9 cellular contexts compared by ENCODE assay signal in genomic region chr9:98075332-98075805, GRCh38. TPM values are rescaled to one million over a fixed set of nuclear protein-coding genes. Genes with fewer than 3 reads are reported as not detected.
DNase-seq lines count a peak whose midpoint lies in the region; ATAC-seq, FAIRE-seq and TF ChIP-seq lines count a peak whose summit lies in the region.
"Had no signal": no experiment of that assay in that cellular context is flagged by ENCODE, and none has a peak within 500 bp of the region (broad histone marks: within the 10 kb centered on the region; RNA-seq: fewer than 3 reads in every experiment).

No MANE protein-coding gene starts in this region.

- peaks cover 6% of the 10 kb centered on the region for H3K4me1 Mint-ChIP-seq in astrocyte (ENCODE audit: low read depth, unreplicated experiment)

- no peak overlapping the region for H3K9ac ChIP-seq in HCT116 (ENCODE audit: low read length)
- H3K9ac ChIP-seq in astrocyte (ENCODE audit: low read length): peak overlapping the region; percentile 37

- H4K20me1 ChIP-seq in HCT116 (ENCODE audit: insufficient read depth) (no peaks in the 10 kb centered on the region), astrocyte (ENCODE audit: insufficient read depth, low read length) (peaks cover 31% of the 10 kb centered on the region)

- H2AFZ ChIP-seq in HCT116 (ENCODE audit: low read depth, low read length, poor library complexity, severe bottlenecking): no peak overlapping the region
- H2AFZ ChIP-seq in astrocyte (ENCODE audit: low read depth, low read length): no peak overlapping the region

- FAIRE-seq in astrocyte (lab: Jason Lieb, UNC): no peak
- no peak for FAIRE-seq in frontal cortex (lab: Jason Lieb, UNC)

- intact Hi-C loops in A673 (cut with micrococcal nuclease; ENCODE audit: unreplicated experiment) (loop anchor here (5.0 to 10.0 kb wide), 2 partner anchors 132 to 699 kb away; no protein-coding TSS in a partner anchor), HCT116 (cut with micrococcal nuclease) (loop anchor here (10.0 kb wide), 2 partner anchors 139 to 699 kb away; no protein-coding TSS in a partner anchor), right lobe of liver (cut with DNase I) (loop anchor here (10.0 kb wide), 2 partner anchors 149 to 179 kb away; partner anchors contain the start of gene TBC1D2 (in 1 of the 2))

- H3K9me2 ChIP-seq in HCT116 (ENCODE audit: insufficient read depth): no peaks in the 10 kb centered on the region

- 9% methylated on average over 6 of the region's 6 CpGs for WGBS in right lobe of liver (ENCODE audit: insufficient coverage, low coverage, low lambda C conversion rate, missing lambda C conversion rate)

- H3K27ac Mint-ChIP-seq in astrocyte (ENCODE audit: unreplicated experiment): no peak overlapping the region

- ATAC-seq in HCT116: peak; percentile 74
- peak; percentile 64 to 81 (median 74) for ATAC-seq in right lobe of liver
- no peak for ATAC-seq in HG03025 (IDR thresholded peaks at IDR 0.05; ENCODE audit: low FRiP score, unreplicated experiment)
- ATAC-seq in HG02870 (IDR thresholded peaks at IDR 0.05; ENCODE audit: unreplicated experiment): no peak

- peaks cover 9% of the 10 kb centered on the region for H3K4me1 ChIP-seq in A673 (ENCODE audit: insufficient read depth, low read length, poor library complexity, severe bottlenecking)
- peaks cover 0 to 18% of the 10 kb centered on the region in 2 experiments; a peak in 3 of 4 replicates for H3K4me1 ChIP-seq in HCT116 (ENCODE audit: control insufficient read depth in 1 of 2, insufficient read depth in 2 of 2, low read length in 2 of 2)
- no peaks in the 10 kb centered on the region for H3K4me1 ChIP-seq in astrocyte (ENCODE audit: insufficient read depth, low read length)
- H3K4me1 ChIP-seq in right lobe of liver: peaks cover 0 to 29% (median 10%) of the 10 kb centered on the region in 4 donors

- H3K9me3 Mint-ChIP-seq in astrocyte (ENCODE audit: unreplicated experiment): no peaks in the 10 kb centered on the region

- peak; percentile 63 for DNase-seq in A673 (ENCODE audit: low spot score)
- DNase-seq in HCT116 (ENCODE audit: low read depth, low spot score): peak; percentile 40
- peak; percentile 71 for DNase-seq in astrocyte (ENCODE audit: low read depth)
- no peak for DNase-seq in right lobe of liver
- no peak for DNase-seq in frontal cortex (ENCODE audit: low spot score in 2 of 2)
- no peak for DNase-seq in OCI-M2 (lab: John Stamatoyannopoulos, UW; ENCODE audit: unreplicated experiment)
- DNase-seq: anterior cingulate cortex had no signal

- H3K79me2 ChIP-seq in HCT116 (ENCODE audit: insufficient read depth, low read length) (peaks cover 38% of the 10 kb centered on the region), astrocyte (ENCODE audit: insufficient read depth, low read length) (peaks cover 15% of the 10 kb centered on the region)

- BruUV-seq in A673 (replicated peaks; lab: Mats Ljungman, UMichigan) (no TSS peak), HCT116 (replicated peaks; lab: Mats Ljungman, UMichigan) (no TSS peak)

- no peaks in the 10 kb centered on the region for H3K27me3 Mint-ChIP-seq in astrocyte (ENCODE audit: low read depth, unreplicated experiment)

- no peaks in the 10 kb centered on the region for H3K36me3 ChIP-seq in A673 (ENCODE audit: insufficient read depth, low read length, poor library complexity, severe bottlenecking)
- peaks cover 11 to 24% of the 10 kb centered on the region in 2 experiments; a peak in 3 of 4 replicates for H3K36me3 ChIP-seq in HCT116 (ENCODE audit: control insufficient read depth in 1 of 2, insufficient read depth in 2 of 2, low read length in 2 of 2)
- peaks cover 5% of the 10 kb centered on the region for H3K36me3 ChIP-seq in astrocyte (ENCODE audit: insufficient read depth, low read length)
- H3K36me3 ChIP-seq in right lobe of liver: peaks cover 0 to 12% (median 4%) of the 10 kb centered on the region in 4 donors

- no peak overlapping the region; the same call in 1 of the 2 replicates for H3K4me2 ChIP-seq in HCT116 (ENCODE audit: low read length)
- peak overlapping the region; percentile 47 for H3K4me2 ChIP-seq in astrocyte (ENCODE audit: low read length)

- peaks cover 9% of the 10 kb centered on the region for H3K36me3 Mint-ChIP-seq in astrocyte (ENCODE audit: low read depth, unreplicated experiment)

- TF ChIP-seq RAD21 in HCT116 (IDR thresholded peaks at IDR 0.05; ENCODE audit: low read depth): no peak

- no peak overlapping the region for H3K4me3 Mint-ChIP-seq in astrocyte (ENCODE audit: unreplicated experiment)

- POLR2A ChIA-PET in A673 (lab: Charles Lee; ENCODE audit: low non-redundant PET): no interaction called here
- POLR2A ChIA-PET in HCT116 (lab: Charles Lee): interaction anchor here (0.8 kb wide), 1 partner anchor 401 kb away, joined by 4 read pairs; no protein-coding TSS in a partner anchor

- H3K27ac ChIP-seq in A673 (ENCODE audit: low read depth, low read length, poor library complexity, severe bottlenecking) (no peak overlapping the region), HCT116 (ENCODE audit: low read depth, low read length) (no peak overlapping the region), astrocyte (ENCODE audit: low read depth, low read length) (peak overlapping the region; percentile 13), right lobe of liver (peak overlapping the region; percentile 51 to 76 (median 65))

- TF ChIP-seq POLR2A in HCT116 (IDR thresholded peaks at IDR 0.05; ENCODE audit: borderline replicate concordance, extremely low read depth, insufficient read depth, insufficient read length) (no peak), right lobe of liver (IDR thresholded peaks at IDR 0.05) (no peak)

- H3K4me3 ChIP-seq in A673 (ENCODE audit: low read depth, low read length, poor library complexity, severe bottlenecking) (no peak overlapping the region), HCT116 (replicated peaks in 1 of 2; ENCODE audit: low read depth in 1 of 2, low read length in 2 of 2) (no peak overlapping the region), astrocyte (ENCODE audit: insufficient read depth, low read depth, low read length) (no peak overlapping the region), right lobe of liver (no peak overlapping the region)

- H3K27me3 ChIP-seq in A673 (replicated peaks; ENCODE audit: insufficient read depth, low read depth, low read length, poor library complexity) (no peaks in the 10 kb centered on the region), HCT116 (ENCODE audit: insufficient read depth, low read length) (no peaks in the 10 kb centered on the region), astrocyte (ENCODE audit: insufficient read depth, low read length) (no peaks in the 10 kb centered on the region), right lobe of liver (no peaks in the 10 kb centered on the region)

- CTCF ChIA-PET in A673 (lab: Charles Lee) (no interaction called here), HCT116 (lab: Charles Lee) (no interaction called here)

- TF ChIP-seq CTCF in A673 (conservative IDR thresholded peaks at IDR 0.05; ENCODE audit: low read depth, low read length) (no peak), HCT116 (IDR thresholded peaks at IDR 0.05 in 2 of 3, conservative IDR thresholded peaks at IDR 0.05 in 1 of 3; ENCODE audit: borderline replicate concordance in 1 of 3, insufficient read depth in 1 of 3, low read depth in 2 of 3, low read length in 2 of 3) (no peak), astrocyte (IDR thresholded peaks at IDR 0.05; ENCODE audit: insufficient read depth, low read depth, low read length) (no peak), right lobe of liver (IDR thresholded peaks at IDR 0.05) (no peak)

- RAD21 ChIA-PET in HCT116 (lab: Charles Lee; ENCODE audit: low non-redundant PET in 1 of 2, low total read pairs in 2 of 2, uncharacterized antibody in 2 of 2, unreplicated experiment in 2 of 2): interaction anchor here in 1 of 2 experiments (1.2 kb wide), 1 partner anchor 130 kb away, joined by 3 read pairs; no protein-coding TSS in a partner anchor

- no peaks in the 10 kb centered on the region for H3K9me3 ChIP-seq in A673 (ENCODE audit: low read depth, low read length, poor library complexity, severe bottlenecking)
- H3K9me3 ChIP-seq in HCT116 (ENCODE audit: control insufficient read depth in 1 of 2, insufficient read depth in 1 of 2, low read depth in 1 of 2, low read length in 2 of 2): no peaks in the 10 kb centered on the region
- H3K9me3 ChIP-seq in astrocyte (ENCODE audit: insufficient read depth, low read depth, low read length): no peaks in the 10 kb centered on the region
- no peaks in the 10 kb centered on the region for H3K9me3 ChIP-seq in right lobe of liver

TF ChIP-seq in HCT116, 20 proteins besides CTCF, POLR2A, EP300 and RAD21 (continues in another document):
- TF ChIP-seq JUND (IDR thresholded peaks at IDR 0.05) (no peak), REST (IDR thresholded peaks at IDR 0.05; ENCODE audit: low read depth) (no peak)

RNA-seq across cellular contexts. Expression of gene NANS, which starts 18.8 kb away (rescaled TPM):
- 40.6 and 41.9 TPM in 2 replicates for total RNA-seq in A673 (2021)
- total RNA-seq in HCT116 (2021; ENCODE audit: unreplicated experiment): 48.9 TPM
- polyA plus RNA-seq in HCT116 (2012): 81.9 and 82.1 TPM in 2 replicates
- total RNA-seq in astrocyte: 44.4 and 44.5 TPM in 2 replicates
- 10 to 100 TPM; 16.4 to 43.2 (median 30.2) TPM for total RNA-seq in right lobe of liver
- total RNA-seq in frontal cortex: 22.8 TPM

RNA-seq across cellular contexts. Expression of gene TRIM14, which starts 43.7 kb away (rescaled TPM):
- 3.8 and 5.4 TPM in 2 replicates for total RNA-seq in A673 (2021)
- 24.4 TPM for total RNA-seq in HCT116 (2021; ENCODE audit: unreplicated experiment)
- 9.4 and 11.2 TPM in 2 replicates for polyA plus RNA-seq in HCT116 (2012)
- total RNA-seq in astrocyte: 34.1 and 37.6 TPM in 2 replicates
- total RNA-seq in right lobe of liver: 10 to 100 TPM; 22.6 to 34.6 (median 27.3) TPM
- 0.82 TPM for total RNA-seq in frontal cortex

Comparison
In these comparisons a context has a peak if more than half of its experiments do, and no peak if none do; other contexts are left out.
1. DNase-seq: peak in A673 (single experiment), HCT116 (single experiment) and astrocyte (single experiment); none in right lobe of liver (0 of 3), frontal cortex (0 of 2) and OCI-M2 (single experiment).
2. H3K27ac ChIP-seq: peak in astrocyte (single experiment) and right lobe of liver (3 of 3); none in A673 (single experiment) and HCT116 (single experiment).
3. ATAC-seq: peak in HCT116 (single experiment) and right lobe of liver (4 of 4); none in HG03025 (single experiment) and HG02870 (single experiment).